In genomic region chr12:79006306-79006705, GRCh38 we compare ENCODE assay signal across 13 cellular contexts.
DNase-seq lines count a peak whose midpoint lies in the region; ATAC-seq and TF ChIP-seq lines count a peak whose summit lies in the region.
"Had no signal": no experiment of that assay in that cellular context is flagged by ENCODE, and none has a peak within 500 bp of the region (broad histone marks: within the 10 kb centered on the region; RNA-seq: fewer than 3 reads in every experiment).

No MANE protein-coding gene starts in this region.

- H3K27ac ChIP-seq in SU-DHL-6 (ENCODE audit: low read depth, low read length) (no peak overlapping the region), ascending aorta (no peak overlapping the region)
- H3K27ac ChIP-seq: right atrium auricular region had no signal

- no peak for TF ChIP-seq CTCF in SU-DHL-6 (IDR thresholded peaks at IDR 0.05; ENCODE audit: insufficient read depth, low read length, poor library complexity, severe bottlenecking)
- TF ChIP-seq CTCF in ascending aorta (IDR thresholded peaks at IDR 0.05), result no peak

- no peak overlapping the region for H3K4me3 ChIP-seq in SU-DHL-6 (ENCODE audit: insufficient read depth, low read length, poor library complexity, severe bottlenecking)
- H3K4me3 ChIP-seq in ascending aorta, result no peak overlapping the region
- H3K4me3 ChIP-seq: right atrium auricular region had no signal

- H3K4me2 ChIP-seq in SU-DHL-6 (ENCODE audit: low read depth, low read length, poor library complexity, severe bottlenecking), result no peak overlapping the region

- H3K27me3 ChIP-seq in SU-DHL-6 (ENCODE audit: low read length) (no peaks in the 10 kb centered on the region), ascending aorta (no peaks in the 10 kb centered on the region)
- H3K27me3 ChIP-seq: right atrium auricular region had no signal

- H3K9me3 ChIP-seq in SU-DHL-6 (ENCODE audit: insufficient read depth, low read length), result no peaks in the 10 kb centered on the region
- H3K9me3 ChIP-seq in ascending aorta, result no peaks in the 10 kb centered on the region
- H3K9me3 ChIP-seq: right atrium auricular region had no signal

- no peaks in the 10 kb centered on the region for H3K4me1 Mint-ChIP-seq in memory B cell
- no peaks in the 10 kb centered on the region for H3K4me1 Mint-ChIP-seq in stimulated activated effector memory CD8-positive, alpha-beta T cell treated with anti-CD3 and anti-CD28 coated beads, Interleukin-12 subunit alpha, Interleukin-12 subunit beta, amount 100 ng/mL, for 72 hours
- H3K4me1 Mint-ChIP-seq: T-helper 17 cell had no signal

- no peaks in the 10 kb centered on the region for H3K4me1 ChIP-seq in ascending aorta
- H3K4me1 ChIP-seq: right atrium auricular region had no signal

- no peak overlapping the region for H3K9ac ChIP-seq in SU-DHL-6 (ENCODE audit: low read length)

- H3K36me3 Mint-ChIP-seq in memory B cell, result no peaks in the 10 kb centered on the region
- no peaks in the 10 kb centered on the region for H3K36me3 Mint-ChIP-seq in stimulated activated effector memory CD8-positive, alpha-beta T cell treated with anti-CD3 and anti-CD28 coated beads, Interleukin-12 subunit alpha, Interleukin-12 subunit beta, amount 100 ng/mL, for 72 hours

- H3K9me2 ChIP-seq in SU-DHL-6 (replicated peaks; ENCODE audit: insufficient read depth, low read length), result no peaks in the 10 kb centered on the region

- no peaks in the 10 kb centered on the region for H3K79me2 ChIP-seq in SU-DHL-6 (ENCODE audit: insufficient read depth, low read length)

- DNase-seq in ELR (ENCODE audit: low read depth), result peak; percentile 39
- DNase-seq in memory B cell (ENCODE audit: low spot score in 2 of 2), result no peak
- DNase-seq in ascending aorta (ENCODE audit: low spot score in 2 of 2), result no peak
- no peak for DNase-seq in CD1c-positive myeloid dendritic cell (ENCODE audit: extremely low spot score)
- no peak for DNase-seq in stimulated activated effector memory CD8-positive, alpha-beta T cell treated with anti-CD3 and anti-CD28 coated beads, Interleukin-12 subunit alpha, Interleukin-12 subunit beta, amount 100 ng/mL, for 72 hours (ENCODE audit: low spot score in 2 of 2)
- DNase-seq: activated T-cell treated with anti-CD3 and anti-CD28 coated beads, Interleukin-2, amount 50 U/mL, for 48 hours; NCI-H1105 treated with DMSO at 0.1 percent for 48 hours; stimulated activated naive CD4-positive, alpha-beta T cell; T-helper 17 cell had no signal

- H3K27me3 Mint-ChIP-seq in memory B cell, result peaks cover 3% of the 10 kb centered on the region
- H3K27me3 Mint-ChIP-seq: T-helper 17 cell had no signal

- H4K20me1 ChIP-seq in SU-DHL-6 (ENCODE audit: low read depth, low read length), result no peaks in the 10 kb centered on the region

- peak overlapping the region; percentile 1 for H2AFZ ChIP-seq in SU-DHL-6 (ENCODE audit: low read depth, low read length, severe bottlenecking)

- H3F3A ChIP-seq in SU-DHL-6 (ENCODE audit: insufficient read depth), result no peaks in the 10 kb centered on the region

- ATAC-seq in HG03354 (IDR thresholded peaks at IDR 0.05; ENCODE audit: poor library complexity, severe bottlenecking, unreplicated experiment) (peak; percentile 46), memory B cell (ENCODE audit: low read depth) (peak; percentile 35), GM18519 (IDR thresholded peaks at IDR 0.05; ENCODE audit: low FRiP score, unreplicated experiment) (no peak)
- ATAC-seq in stimulated activated effector memory CD8-positive, alpha-beta T cell treated with anti-CD3 and anti-CD28 coated beads, Interleukin-12 subunit alpha, Interleukin-12 subunit beta, amount 100 ng/mL, for 72 hours, result no peak
- ATAC-seq: T-helper 17 cell had no signal

- no peak overlapping the region for H3K4me3 Mint-ChIP-seq in memory B cell
- H3K4me3 Mint-ChIP-seq in stimulated activated effector memory CD8-positive, alpha-beta T cell treated with anti-CD3 and anti-CD28 coated beads, Interleukin-12 subunit alpha, Interleukin-12 subunit beta, amount 100 ng/mL, for 72 hours, result no peak overlapping the region
- H3K4me3 Mint-ChIP-seq: T-helper 17 cell had no signal

- H3K36me3 ChIP-seq in SU-DHL-6 (ENCODE audit: low read length) (no peaks in the 10 kb centered on the region), ascending aorta (no peaks in the 10 kb centered on the region)
- H3K36me3 ChIP-seq: right atrium auricular region had no signal

- intact Hi-C loops in ascending aorta (cut with DNase I), result no loop called here

- no peak overlapping the region for H3K27ac Mint-ChIP-seq in memory B cell
- H3K27ac Mint-ChIP-seq in stimulated activated effector memory CD8-positive, alpha-beta T cell treated with anti-CD3 and anti-CD28 coated beads, Interleukin-12 subunit alpha, Interleukin-12 subunit beta, amount 100 ng/mL, for 72 hours, result no peak overlapping the region
- H3K27ac Mint-ChIP-seq: T-helper 17 cell had no signal

- no peaks in the 10 kb centered on the region for H3K9me3 Mint-ChIP-seq in memory B cell
- H3K9me3 Mint-ChIP-seq in stimulated activated effector memory CD8-positive, alpha-beta T cell treated with anti-CD3 and anti-CD28 coated beads, Interleukin-12 subunit alpha, Interleukin-12 subunit beta, amount 100 ng/mL, for 72 hours, result peaks cover 10% of the 10 kb centered on the region

Comparison
In these comparisons a context has a peak if more than half of its experiments do, and no peak if none do; other contexts are left out.
1. ATAC-seq: peak in HG03354 (single experiment) and memory B cell (single experiment); none in GM18519 (single experiment) and stimulated activated effector memory CD8-positive, alpha-beta T cell treated with anti-CD3 and anti-CD28 coated beads, Interleukin-12 subunit alpha, Interleukin-12 subunit beta, amount 100 ng/mL, for 72 hours (single experiment).